Comparison of ENCODE assay signal across 7 cellular contexts in the genomic region with DNA sequence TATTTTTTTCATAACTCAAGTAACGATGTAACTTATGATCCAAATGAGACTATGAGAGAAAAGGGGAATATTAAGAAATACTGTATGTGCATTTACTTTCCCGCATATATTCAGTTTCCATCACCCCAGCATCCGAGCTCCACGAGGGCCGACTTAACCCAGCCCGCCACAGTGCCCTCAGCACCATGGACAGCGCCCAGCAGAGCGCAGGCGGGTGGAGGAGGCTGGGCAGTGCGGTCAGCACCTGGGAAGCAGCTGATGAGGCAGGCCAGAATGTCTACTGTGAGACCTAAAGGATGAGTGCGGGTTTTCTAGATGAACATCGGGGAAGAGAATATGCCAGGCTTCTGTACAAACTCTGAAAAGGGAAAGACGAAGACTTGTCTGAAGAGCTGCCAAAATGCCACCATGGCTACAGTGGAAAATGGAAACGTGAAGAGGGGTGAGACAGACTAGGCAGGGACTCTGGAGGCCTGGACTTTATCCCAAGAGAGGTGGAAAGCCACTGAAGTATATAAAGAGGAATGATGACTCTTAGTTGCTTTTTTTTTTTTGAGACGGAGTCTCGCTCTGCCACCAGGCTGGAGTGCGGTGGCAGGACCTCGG. TPM values are rescaled to one million over a fixed set of nuclear protein-coding genes. Genes with fewer than 3 reads are reported as not detected.
A peak's percentile ranks its signal among the peaks of the same experiment; 100 is the strongest.
DNase-seq lines count a peak whose midpoint lies in the region; ATAC-seq lines count a peak whose summit lies in the region.

No MANE protein-coding gene starts in this region.

- no peaks in the 10 kb centered on the region for H3K36me3 Mint-ChIP-seq in natural killer cell treated with Interleukin-12 subunit alpha and Interleukin-12 subunit beta and Interleukin-15 and Interleukin-18, amount 100 ng/mL, for 72 hours
- no peaks in the 10 kb centered on the region for H3K36me3 Mint-ChIP-seq in stimulated activated memory B cell treated with anti-CD40 and anti-IgM and Interleukin-4, amounts not matched to agents 10 μg/mL and 1 μg/mL and 100 μg/mL, for 72 hours

- DNase-seq in HT1080 (ENCODE audit: low read depth) (peak; percentile 64), NCI-H1105 treated with DMSO at 0.1 percent for 48 hours (lab: John Stamatoyannopoulos, UW) (no peak), NCI-H146 treated with DMSO at 0.1 percent for 48 hours (lab: John Stamatoyannopoulos, UW; ENCODE audit: unreplicated experiment) (no peak)
- peak; percentile 60 for DNase-seq in activated CD4-positive, alpha-beta T cell treated with anti-CD3 and anti-CD28 coated beads for 48 hours
- DNase-seq in natural killer cell treated with Interleukin-12 subunit alpha and Interleukin-12 subunit beta and Interleukin-15 and Interleukin-18, amount 100 ng/mL, for 72 hours (ENCODE audit: low spot score), result no peak

- ATAC-seq in esophagus mucosa, result peak; percentile 80
- peak; percentile 68 to 73 for ATAC-seq in natural killer cell treated with Interleukin-12 subunit alpha and Interleukin-12 subunit beta and Interleukin-15 and Interleukin-18, amount 100 ng/mL, for 72 hours
- ATAC-seq in stimulated activated memory B cell treated with anti-CD40 and anti-IgM and Interleukin-4, amounts not matched to agents 10 μg/mL and 1 μg/mL and 100 μg/mL, for 72 hours, result no peak

- no peak overlapping the region for H3K4me3 Mint-ChIP-seq in natural killer cell treated with Interleukin-12 subunit alpha and Interleukin-12 subunit beta and Interleukin-15 and Interleukin-18, amount 100 ng/mL, for 72 hours
- no peak overlapping the region for H3K4me3 Mint-ChIP-seq in stimulated activated memory B cell treated with anti-CD40 and anti-IgM and Interleukin-4, amounts not matched to agents 10 μg/mL and 1 μg/mL and 100 μg/mL, for 72 hours

- H3K9me3 Mint-ChIP-seq in natural killer cell treated with Interleukin-12 subunit alpha and Interleukin-12 subunit beta and Interleukin-15 and Interleukin-18, amount 100 ng/mL, for 72 hours, result no peaks in the 10 kb centered on the region
- H3K9me3 Mint-ChIP-seq in stimulated activated memory B cell treated with anti-CD40 and anti-IgM and Interleukin-4, amounts not matched to agents 10 μg/mL and 1 μg/mL and 100 μg/mL, for 72 hours, result peaks cover 8% of the 10 kb centered on the region

- peaks cover 41 to 64% of the 10 kb centered on the region in 2 donors for H3K27me3 Mint-ChIP-seq in natural killer cell treated with Interleukin-12 subunit alpha and Interleukin-12 subunit beta and Interleukin-15 and Interleukin-18, amount 100 ng/mL, for 72 hours
- H3K27me3 Mint-ChIP-seq in stimulated activated memory B cell treated with anti-CD40 and anti-IgM and Interleukin-4, amounts not matched to agents 10 μg/mL and 1 μg/mL and 100 μg/mL, for 72 hours, result peaks cover 72% of the 10 kb centered on the region

- H3K27ac Mint-ChIP-seq in natural killer cell treated with Interleukin-12 subunit alpha and Interleukin-12 subunit beta and Interleukin-15 and Interleukin-18, amount 100 ng/mL, for 72 hours, result no peak overlapping the region
- H3K27ac Mint-ChIP-seq in stimulated activated memory B cell treated with anti-CD40 and anti-IgM and Interleukin-4, amounts not matched to agents 10 μg/mL and 1 μg/mL and 100 μg/mL, for 72 hours, result no peak overlapping the region

- H3K4me1 Mint-ChIP-seq in natural killer cell treated with Interleukin-12 subunit alpha and Interleukin-12 subunit beta and Interleukin-15 and Interleukin-18, amount 100 ng/mL, for 72 hours (ENCODE audit: low read depth in 2 of 2), result peaks cover 0 to 6% of the 10 kb centered on the region in 2 donors
- no peaks in the 10 kb centered on the region for H3K4me1 Mint-ChIP-seq in stimulated activated memory B cell treated with anti-CD40 and anti-IgM and Interleukin-4, amounts not matched to agents 10 μg/mL and 1 μg/mL and 100 μg/mL, for 72 hours

RNA-seq across cellular contexts. Expression of gene MED27, which starts 34.5 kb away (rescaled TPM):
- total RNA-seq in HT1080 (2014; rRNA removed; shearing (Covaris generic)), result 59.5 and 63.5 TPM in 2 replicates
- polyA plus RNA-seq in HT1080 (2015; cell fraction: cytosol; rRNA removed), result 28.6 and 31.0 TPM in 2 replicates
- polyA plus RNA-seq in HT1080 (2015; cell fraction: nucleus; rRNA removed), result 25.7 and 25.8 TPM in 2 replicates
- total RNA-seq in esophagus mucosa, result 17.9 TPM
- 10 to 100 TPM; 35.4 to 41.9 TPM for total RNA-seq in natural killer cell treated with Interleukin-12 subunit alpha and Interleukin-12 subunit beta and Interleukin-15 and Interleukin-18, amount 100 ng/mL, for 72 hours

RNA-seq across cellular contexts. Expression of gene NTNG2, which starts 47.7 kb away (rescaled TPM):
- 1.1 and 2.6 TPM in 2 replicates for total RNA-seq in HT1080 (2014; rRNA removed; shearing (Covaris generic))
- 0.71 and 0.78 TPM in 2 replicates for polyA plus RNA-seq in HT1080 (2015; cell fraction: cytosol; rRNA removed)
- polyA plus RNA-seq in HT1080 (2015; cell fraction: nucleus; rRNA removed), result 1.0 and 2.5 TPM in 2 replicates
- 0.24 TPM for total RNA-seq in esophagus mucosa
- total RNA-seq in natural killer cell treated with Interleukin-12 subunit alpha and Interleukin-12 subunit beta and Interleukin-15 and Interleukin-18, amount 100 ng/mL, for 72 hours, result 10 to 100 TPM in 1 of 2 donors, 1 to 10 TPM in 1; 8.3 to 11.5 TPM

Comparison
In these comparisons a context has a peak if more than half of its experiments do, and no peak if none do; other contexts are left out.
1. DNase-seq: peak in HT1080 (single experiment) and activated CD4-positive, alpha-beta T cell treated with anti-CD3 and anti-CD28 coated beads for 48 hours (single experiment); none in natural killer cell treated with Interleukin-12 subunit alpha and Interleukin-12 subunit beta and Interleukin-15 and Interleukin-18, amount 100 ng/mL, for 72 hours (single experiment), NCI-H1105 treated with DMSO at 0.1 percent for 48 hours (single experiment) and NCI-H146 treated with DMSO at 0.1 percent for 48 hours (single experiment).